In the genomic region with DNA sequence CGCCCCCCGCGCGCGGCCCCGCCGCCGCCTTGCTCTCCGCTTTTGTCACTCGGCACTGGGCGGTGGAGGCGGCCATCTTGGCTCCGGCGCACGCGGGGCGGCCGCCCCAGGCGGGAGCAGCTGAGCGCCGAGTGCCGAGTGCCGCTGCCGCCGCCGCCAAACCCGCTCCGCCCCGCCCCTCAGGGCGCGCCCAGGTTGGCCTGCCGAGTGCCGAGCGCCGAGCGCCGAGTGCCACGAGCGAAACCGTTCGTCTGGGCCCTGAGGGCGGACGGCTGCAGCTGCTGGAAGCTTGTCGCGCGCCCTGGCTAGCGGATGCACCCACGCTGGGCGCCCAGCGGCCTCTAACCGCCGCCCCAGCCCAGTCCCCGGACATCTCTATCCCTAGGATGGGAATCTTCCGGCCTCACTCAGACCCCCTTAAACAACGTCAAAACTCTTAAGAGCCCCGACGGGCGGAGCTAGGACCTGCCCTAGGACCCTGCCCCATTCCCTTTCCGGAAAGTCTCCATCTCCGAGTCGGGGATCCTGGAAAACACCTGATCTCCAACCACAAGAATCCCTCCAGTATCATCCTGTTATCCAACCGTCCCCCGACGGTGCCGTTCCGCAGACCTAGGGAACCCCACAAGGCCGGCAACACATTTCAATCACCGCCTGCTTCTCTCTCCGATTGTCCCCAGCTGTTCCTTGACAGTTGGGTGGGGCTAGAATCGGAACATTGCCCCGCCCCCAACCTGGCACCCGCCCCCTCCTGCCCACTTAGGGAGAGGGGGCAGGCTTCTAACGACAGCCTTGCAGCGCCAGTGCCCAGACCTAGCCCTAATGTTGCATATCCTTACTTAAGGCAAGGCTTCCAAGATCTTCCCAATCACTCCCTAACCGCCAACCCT, we compare ENCODE assay signal across 8 cellular contexts. TPM values are rescaled to one million over a fixed set of nuclear protein-coding genes. Genes with fewer than 3 reads are reported as not detected.
DNase-seq lines count a peak whose midpoint lies in the region; ATAC-seq, FAIRE-seq and TF ChIP-seq lines count a peak whose summit lies in the region.

No MANE protein-coding gene starts in this region.

- peak; percentile 80 for ATAC-seq in GM21360 (IDR thresholded peaks at IDR 0.05; ENCODE audit: unreplicated experiment)
- ATAC-seq in naive thymus-derived CD8-positive, alpha-beta T cell = peak; percentile 89 to 94
- ATAC-seq in stimulated activated effector memory CD8-positive, alpha-beta T cell treated with anti-CD3 and anti-CD28 coated beads, Interleukin-12 subunit alpha, Interleukin-12 subunit beta, amount 100 ng/mL, for 72 hours = peak; percentile 92

- H3K9me3 Mint-ChIP-seq in naive thymus-derived CD8-positive, alpha-beta T cell = no peaks in the 10 kb centered on the region
- H3K9me3 Mint-ChIP-seq in stimulated activated effector memory CD8-positive, alpha-beta T cell treated with anti-CD3 and anti-CD28 coated beads, Interleukin-12 subunit alpha, Interleukin-12 subunit beta, amount 100 ng/mL, for 72 hours = no peaks in the 10 kb centered on the region

- no peaks in the 10 kb centered on the region for H3K27me3 ChIP-seq in fibroblast of lung (ENCODE audit: control insufficient read depth, insufficient read depth, low read length)

- no peak for TF ChIP-seq CTCF in fibroblast of lung (conservative IDR thresholded peaks at IDR 0.05 in 1 of 2, IDR thresholded peaks at IDR 0.05 in 1 of 2; ENCODE audit: low read depth in 1 of 2, low read length in 2 of 2)

- DNase-seq in COLO668 (lab: John Stamatoyannopoulos, UW; ENCODE audit: unreplicated experiment) = peak; percentile 96
- peak; percentile 86 for DNase-seq in KBM-7
- peak; percentile 64 for DNase-seq in RCC 7860 (ENCODE audit: low spot score)
- DNase-seq in activated T-helper 1 cell treated with anti-CD3 and anti-CD28 coated beads, Interleukin-2, amount 50 U/mL, for 16 hours (ENCODE audit: low read depth in 1 of 2, low spot score in 1 of 2) = peak; percentile 85 to 90
- peak; percentile 88 to 93 for DNase-seq in fibroblast of lung (ENCODE audit: low read depth in 2 of 2)
- DNase-seq in naive thymus-derived CD8-positive, alpha-beta T cell = peak; percentile 83 to 94 (median 90)
- peak; percentile 88 to 93 for DNase-seq in stimulated activated effector memory CD8-positive, alpha-beta T cell treated with anti-CD3 and anti-CD28 coated beads, Interleukin-12 subunit alpha, Interleukin-12 subunit beta, amount 100 ng/mL, for 72 hours (ENCODE audit: low spot score in 2 of 2)

- H3K27me3 Mint-ChIP-seq in naive thymus-derived CD8-positive, alpha-beta T cell = no peaks in the 10 kb centered on the region

- no peaks in the 10 kb centered on the region for H3K36me3 Mint-ChIP-seq in naive thymus-derived CD8-positive, alpha-beta T cell
- peaks cover 26% of the 10 kb centered on the region for H3K36me3 Mint-ChIP-seq in stimulated activated effector memory CD8-positive, alpha-beta T cell treated with anti-CD3 and anti-CD28 coated beads, Interleukin-12 subunit alpha, Interleukin-12 subunit beta, amount 100 ng/mL, for 72 hours

- H2AFZ ChIP-seq in fibroblast of lung (ENCODE audit: low read length) = peak overlapping the region; percentile 75

- POLR2A ChIA-PET in naive thymus-derived CD8-positive, alpha-beta T cell (lab: Charles Lee) = interaction anchor here (0.6 to 6.8 kb wide), 18 partner anchors 10 to 123 kb away, joined by 3 to 87 read pairs (median 6); a partner anchor contains a TSS

- H3K27ac ChIP-seq in fibroblast of lung (ENCODE audit: insufficient read depth, low read length) = peak overlapping the region; percentile 79

- H3K4me1 Mint-ChIP-seq in naive thymus-derived CD8-positive, alpha-beta T cell = peaks cover 19 to 34% (median 29%) of the 10 kb centered on the region in 4 donors
- peaks cover 36% of the 10 kb centered on the region for H3K4me1 Mint-ChIP-seq in stimulated activated effector memory CD8-positive, alpha-beta T cell treated with anti-CD3 and anti-CD28 coated beads, Interleukin-12 subunit alpha, Interleukin-12 subunit beta, amount 100 ng/mL, for 72 hours

- H3K4me3 ChIP-seq in fibroblast of lung (replicated peaks in 1 of 4; ENCODE audit: control extremely low read depth in 1 of 4, insufficient read depth in 1 of 4, low read depth in 3 of 4, low read length in 4 of 4) = peak overlapping the region; percentile 65 to 78 (median 75)

- H3K4me3 Mint-ChIP-seq in naive thymus-derived CD8-positive, alpha-beta T cell = peak overlapping the region; percentile 88 to 99 (median 94)
- H3K4me3 Mint-ChIP-seq in stimulated activated effector memory CD8-positive, alpha-beta T cell treated with anti-CD3 and anti-CD28 coated beads, Interleukin-12 subunit alpha, Interleukin-12 subunit beta, amount 100 ng/mL, for 72 hours = peak overlapping the region; percentile 96

- peaks cover 38% of the 10 kb centered on the region for H3K79me2 ChIP-seq in fibroblast of lung (ENCODE audit: control insufficient read depth, insufficient read depth, low read length)

- H3K36me3 ChIP-seq in fibroblast of lung (ENCODE audit: control insufficient read depth, insufficient read depth, low read length) = peaks cover 5% of the 10 kb centered on the region

- H4K20me1 ChIP-seq in fibroblast of lung (ENCODE audit: control insufficient read depth, extremely low read depth, insufficient read depth, low read length) = no peaks in the 10 kb centered on the region

- in situ Hi-C loops in KBM-7 (cut with MboI; ENCODE audit: low pct_unique_long_range_greater_than_20kb, low sequenced_read_pairs) = no loop called here

- FAIRE-seq in RCC 7860 (lab: Jason Lieb, UNC) = no peak

- peaks cover 9% of the 10 kb centered on the region for H3K4me1 ChIP-seq in fibroblast of lung (ENCODE audit: control insufficient read depth, extremely low read depth, insufficient read depth, low read length)

- peak overlapping the region; percentile 49 for H3K4me2 ChIP-seq in fibroblast of lung (ENCODE audit: extremely low read depth, insufficient read depth, low read length)

- H3K9me3 ChIP-seq in fibroblast of lung (ENCODE audit: control insufficient read depth, insufficient read depth, low read depth, low read length) = no peaks in the 10 kb centered on the region

- H3K27ac Mint-ChIP-seq in naive thymus-derived CD8-positive, alpha-beta T cell = peak overlapping the region; percentile 84 to 99 (median 95)
- H3K27ac Mint-ChIP-seq in stimulated activated effector memory CD8-positive, alpha-beta T cell treated with anti-CD3 and anti-CD28 coated beads, Interleukin-12 subunit alpha, Interleukin-12 subunit beta, amount 100 ng/mL, for 72 hours = peak overlapping the region; percentile 98

- H3K9ac ChIP-seq in fibroblast of lung (ENCODE audit: insufficient read depth, low read length) = peak overlapping the region; percentile 71

RNA-seq across cellular contexts. Expression of a gene that starts 14.1 kb away (rescaled TPM):
- total RNA-seq in fibroblast of lung = 61.1 and 87.0 TPM in 2 replicates
- polyA plus RNA-seq in fibroblast of lung = 18.0 and 22.9 TPM in 2 replicates
- 25.1 and 26.9 TPM in 2 replicates for polyA plus RNA-seq in fibroblast of lung (2012)
- 48.8 and 66.7 TPM in 2 replicates for polyA minus RNA-seq in fibroblast of lung (ENCODE audit: low replicate concordance)
- total RNA-seq in naive thymus-derived CD8-positive, alpha-beta T cell = 100 to 1,000 TPM; 231 to 232 TPM
- polyA plus RNA-seq in naive thymus-derived CD8-positive, alpha-beta T cell = 10 to 100 TPM; 38.7 to 80.7 (median 40.6) TPM

RNA-seq across cellular contexts. Expression of a gene that starts 16.9 kb away (rescaled TPM):
- total RNA-seq in fibroblast of lung = 5.6 and 9.7 TPM in 2 replicates
- polyA plus RNA-seq in fibroblast of lung = 7.5 and 9.5 TPM in 2 replicates
- 19.8 and 25.7 TPM in 2 replicates for polyA plus RNA-seq in fibroblast of lung (2012)
- polyA minus RNA-seq in fibroblast of lung (ENCODE audit: low replicate concordance) = 8.0 and 9.9 TPM in 2 replicates
- total RNA-seq in naive thymus-derived CD8-positive, alpha-beta T cell = 10 to 100 TPM; 30.3 to 32.6 TPM
- polyA plus RNA-seq in naive thymus-derived CD8-positive, alpha-beta T cell = 1 to 10 TPM in 1 of 3 donors, under 1 TPM in 2; 0.57 to 2.0 (median 0.75) TPM

RNA-seq across cellular contexts. Expression of a gene that starts 31.5 kb away (rescaled TPM):
- under 0.01 TPM in 1 of 2 replicates, not detected in the other for total RNA-seq in fibroblast of lung
- 0.01 TPM in 1 of 2 replicates, not detected in the other for polyA plus RNA-seq in fibroblast of lung
- polyA plus RNA-seq in fibroblast of lung (2012) = not detected in 2 replicates
- not detected in 2 replicates for polyA minus RNA-seq in fibroblast of lung (ENCODE audit: low replicate concordance)
- 100 to 1,000 TPM; 218 TPM for total RNA-seq in naive thymus-derived CD8-positive, alpha-beta T cell
- polyA plus RNA-seq in naive thymus-derived CD8-positive, alpha-beta T cell = 100 to 1,000 TPM in 1 of 3 donors, 10 to 100 TPM in 2; 50.5 to 159 (median 98.9) TPM

RNA-seq across cellular contexts. Expression of a gene that starts 46.4 kb away (rescaled TPM):
- not detected in 2 replicates for total RNA-seq in fibroblast of lung
- polyA plus RNA-seq in fibroblast of lung = not detected in 2 replicates
- polyA plus RNA-seq in fibroblast of lung (2012) = not detected in 2 replicates
- polyA minus RNA-seq in fibroblast of lung (ENCODE audit: low replicate concordance) = not detected in 2 replicates
- total RNA-seq in naive thymus-derived CD8-positive, alpha-beta T cell = under 1 TPM; 0.69 to 0.70 TPM
- under 1 TPM; 0.37 to 0.72 (median 0.42) TPM for polyA plus RNA-seq in naive thymus-derived CD8-positive, alpha-beta T cell

RNA-seq across cellular contexts. Expression of a gene that starts 53.3 kb away (rescaled TPM):
- 9.8 and 9.9 TPM in 2 replicates for total RNA-seq in fibroblast of lung
- polyA plus RNA-seq in fibroblast of lung = 13.0 and 14.4 TPM in 2 replicates
- 12.5 and 12.9 TPM in 2 replicates for polyA plus RNA-seq in fibroblast of lung (2012)
- polyA minus RNA-seq in fibroblast of lung (ENCODE audit: low replicate concordance) = 3.4 and 3.5 TPM in 2 replicates
- total RNA-seq in naive thymus-derived CD8-positive, alpha-beta T cell = 10 to 100 TPM; 74.2 to 86.9 TPM
- polyA plus RNA-seq in naive thymus-derived CD8-positive, alpha-beta T cell = 10 to 100 TPM; 12.8 to 16.7 (median 14.2) TPM

Comparison
In these comparisons a context has a peak if more than half of its experiments do, and no peak if none do; other contexts are left out.
1. Peak in every context shown above with its lines: DNase-seq, ATAC-seq, H3K4me3 ChIP-seq and H3K27ac ChIP-seq.
2. RNA of a gene that starts 31.5 kb away (total RNA-seq): 218 TPM in naive thymus-derived CD8-positive, alpha-beta T cell; under 0.01 TPM in fibroblast of lung; every median in the first group is over 100 times any median in the second.